8 cellular contexts compared by ENCODE assay signal in the genomic region with DNA sequence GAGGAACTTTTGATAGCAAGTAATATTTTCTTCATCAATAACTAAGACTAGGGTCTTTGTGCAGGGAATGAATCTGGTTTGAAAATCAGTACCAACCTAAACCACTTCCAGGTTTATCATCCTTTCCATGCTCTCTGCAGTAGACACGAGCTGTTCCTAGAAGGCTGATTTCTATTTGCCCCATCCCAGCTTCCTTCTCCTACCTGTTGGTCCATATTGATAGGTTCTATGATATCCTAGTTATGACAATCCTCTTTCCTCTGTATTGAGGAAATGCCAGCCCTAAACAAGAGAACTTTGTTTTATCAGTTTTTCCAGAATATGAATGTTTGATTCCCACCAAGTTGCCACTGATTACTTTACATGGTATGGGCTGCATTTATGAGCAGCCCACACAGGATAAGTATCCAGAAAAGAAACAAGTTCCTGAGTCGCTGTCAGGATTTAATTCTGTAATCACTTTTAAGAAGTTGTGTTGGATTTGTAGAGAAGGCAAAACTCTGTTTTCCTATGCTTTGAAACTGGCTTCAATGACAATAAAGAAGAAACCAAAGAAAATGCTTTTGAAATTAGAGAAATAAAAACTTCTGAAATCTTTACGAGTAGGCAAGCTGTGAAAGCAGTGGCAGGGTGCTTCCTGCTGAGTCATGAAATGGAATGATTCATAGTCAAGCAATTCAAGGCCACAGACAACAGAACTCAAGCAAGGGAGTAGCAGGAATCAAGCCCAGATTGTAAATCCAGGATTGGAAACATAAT. TPM values are rescaled to one million over a fixed set of nuclear protein-coding genes. Genes with fewer than 3 reads are reported as not detected.
A peak's percentile ranks its signal among the peaks of the same experiment; 100 is the strongest.
DNase-seq lines count a peak whose midpoint lies in the region; ATAC-seq lines count a peak whose summit lies in the region.

No MANE protein-coding gene starts in this region.

- 0 out of 2 replicates have a peak overlapping the region, but pooled peaks have one; percentile 54 for H2AFZ ChIP-seq in Karpas-422 (ENCODE audit: low read length)

- intact Hi-C loops in left ventricle myocardium superior (cut with micrococcal nuclease), result no loop called here

- DNase-seq in COLO829 (ENCODE audit: low spot score) (peak; percentile 86), Karpas-422 (no peak), left ventricle myocardium superior (no peak), skeletal muscle cell (ENCODE audit: low read depth) (peak; percentile 85), NCI-H510A (lab: John Stamatoyannopoulos, UW) (no peak), SKM-1 (lab: John Stamatoyannopoulos, UW; ENCODE audit: unreplicated experiment) (no peak)
- no peak for DNase-seq in activated naive CD8-positive, alpha-beta T cell treated with anti-CD3 and anti-CD28 coated beads, Interleukin-2, amount 50 U/mL, for 24 hours

- no peaks in the 10 kb centered on the region for H3K36me3 ChIP-seq in Karpas-422 (ENCODE audit: insufficient read depth, low read length)

- no peaks in the 10 kb centered on the region for H3K36me3 Mint-ChIP-seq in activated naive CD8-positive, alpha-beta T cell treated with anti-CD3 and anti-CD28 coated beads, Interleukin-2, amount 50 U/mL, for 24 hours (ENCODE audit: low read depth)

- ATAC-seq in GM21390 (IDR thresholded peaks at IDR 0.05; ENCODE audit: unreplicated experiment) (peak; percentile 63), left ventricle myocardium superior (peak; percentile 95)
- peak; percentile 74 for ATAC-seq in activated naive CD8-positive, alpha-beta T cell treated with anti-CD3 and anti-CD28 coated beads, Interleukin-2, amount 50 U/mL, for 24 hours

- no peaks in the 10 kb centered on the region for H3K9me2 ChIP-seq in Karpas-422 (replicated peaks; ENCODE audit: insufficient read depth, low read length)

- H3K4me1 Mint-ChIP-seq in activated naive CD8-positive, alpha-beta T cell treated with anti-CD3 and anti-CD28 coated beads, Interleukin-2, amount 50 U/mL, for 24 hours, result peaks cover 24% of the 10 kb centered on the region

- H3K9ac ChIP-seq in Karpas-422 (ENCODE audit: low read length), result peak overlapping the region; percentile 48; the same call in 1 of the 2 replicates

- H4K20me1 ChIP-seq in Karpas-422 (ENCODE audit: insufficient read depth, low read depth, low read length), result no peaks in the 10 kb centered on the region

- H3K79me2 ChIP-seq in Karpas-422 (ENCODE audit: low read length), result no peaks in the 10 kb centered on the region

- no peak overlapping the region for H3K4me3 ChIP-seq in Karpas-422 (ENCODE audit: low read length)
- no peak overlapping the region for H3K4me3 ChIP-seq in skeletal muscle cell (ENCODE audit: low read depth, low read length)

- H3K27me3 ChIP-seq in Karpas-422 (ENCODE audit: low read length), result no peaks in the 10 kb centered on the region

- peaks cover 75% of the 10 kb centered on the region for H3K4me1 ChIP-seq in Karpas-422 (ENCODE audit: low read length)

- peak overlapping the region; percentile 9 for H3K4me3 Mint-ChIP-seq in activated naive CD8-positive, alpha-beta T cell treated with anti-CD3 and anti-CD28 coated beads, Interleukin-2, amount 50 U/mL, for 24 hours

- H3K4me2 ChIP-seq in Karpas-422 (ENCODE audit: low read depth, low read length, poor library complexity, severe bottlenecking), result peak overlapping the region; percentile 53

- peak overlapping the region; percentile 76 for H3K27ac ChIP-seq in Karpas-422 (ENCODE audit: low read length)

- H3K27me3 Mint-ChIP-seq in activated naive CD8-positive, alpha-beta T cell treated with anti-CD3 and anti-CD28 coated beads, Interleukin-2, amount 50 U/mL, for 24 hours, result peaks cover 2% of the 10 kb centered on the region

- no peaks in the 10 kb centered on the region for H3K9me3 Mint-ChIP-seq in activated naive CD8-positive, alpha-beta T cell treated with anti-CD3 and anti-CD28 coated beads, Interleukin-2, amount 50 U/mL, for 24 hours

- H3K9me3 ChIP-seq in Karpas-422 (ENCODE audit: low read length), result no peaks in the 10 kb centered on the region

- peak overlapping the region; percentile 49 for H3K27ac Mint-ChIP-seq in activated naive CD8-positive, alpha-beta T cell treated with anti-CD3 and anti-CD28 coated beads, Interleukin-2, amount 50 U/mL, for 24 hours

RNA-seq across cellular contexts. Expression of gene TANK, which starts 37.3 kb away (rescaled TPM):
- total RNA-seq in Karpas-422 (2014; rRNA removed; shearing (Covaris generic); ENCODE audit: low replicate concordance), result 141 and 295 TPM in 2 replicates
- 27.9 TPM for total RNA-seq in left ventricle myocardium superior

Comparison
In these comparisons a context has a peak if more than half of its experiments do, and no peak if none do; other contexts are left out.
1. DNase-seq: peak in COLO829 (single experiment) and skeletal muscle cell (single experiment); none in Karpas-422 (single experiment), activated naive CD8-positive, alpha-beta T cell treated with anti-CD3 and anti-CD28 coated beads, Interleukin-2, amount 50 U/mL, for 24 hours (single experiment), left ventricle myocardium superior (single experiment), NCI-H510A (single experiment) and SKM-1 (single experiment).
2. Peak in every context shown above with its lines, with median percentiles within 50 percentile points of each other: ATAC-seq.